In genomic region chrX:130228871-130229270, GRCh38 we compare ENCODE assay signal across 24 cellular contexts. TPM values are rescaled to one million over a fixed set of nuclear protein-coding genes. Genes with fewer than 3 reads are reported as not detected.
"Had no signal": no experiment of that assay in that cellular context is flagged by ENCODE, and none has a peak within 500 bp of the region (broad histone marks: within the 10 kb centered on the region; RNA-seq: fewer than 3 reads in every experiment).

No MANE protein-coding gene starts in this region.

- DNase-seq: cortex of kidney; effector memory CD8-positive, alpha-beta T cell; erythroblast; esophagus squamous epithelium; foreskin melanocyte; glutamatergic neuron; heart right ventricle; hippocampal formation; islet precursor cell; mesenchymal stem cell; mucosa of descending colon; naive thymus-derived CD4-positive, alpha-beta T cell; stimulated activated CD4-positive, alpha-beta T cell treated with anti-CD3 and anti-CD28 coated beads, Interleukin-4, amount 100 ng/mL, for 4 hours; stimulated activated naive CD8-positive, alpha-beta T cell treated with anti-CD3 and anti-CD28 coated beads, Interleukin-15, Interleukin-2, amounts not matched to agents 100 U/mL and 50 U/mL, for 24 hours; substantia nigra; upper lobe of left lung had no signal

- H3K9me3 ChIP-seq: esophagus squamous epithelium, heart right ventricle, mucosa of descending colon, prostate gland, right atrium auricular region, thoracic aorta, tibial nerve, upper lobe of left lung had no signal

- H3K27me3 ChIP-seq: esophagus squamous epithelium, heart right ventricle, neural progenitor cell, right atrium auricular region, tibial nerve, upper lobe of left lung had no signal

- H3K4me1 ChIP-seq: esophagus squamous epithelium, heart right ventricle, neural progenitor cell, prostate gland, right atrium auricular region, tibial nerve, upper lobe of left lung had no signal

- H3K36me3 ChIP-seq: prostate gland, thoracic aorta had no signal

- ATAC-seq: effector memory CD8-positive, alpha-beta T cell; heart right ventricle; left lobe of liver; mucosa of descending colon; naive thymus-derived CD4-positive, alpha-beta T cell; sciatic nerve; stimulated activated memory B cell treated with anti-CD40 and anti-IgM and Interleukin-4, amounts not matched to agents 10 μg/mL and 1 μg/mL and 100 μg/mL, for 72 hours; stimulated activated naive CD8-positive, alpha-beta T cell treated with anti-CD3 and anti-CD28 coated beads, Interleukin-15, Interleukin-2, amounts not matched to agents 100 U/mL and 50 U/mL, for 24 hours had no signal

- H3K4me3 ChIP-seq: esophagus squamous epithelium, heart right ventricle, mucosa of descending colon, neural progenitor cell, prostate gland, right atrium auricular region, thoracic aorta, tibial nerve, upper lobe of left lung had no signal

- H3K9ac ChIP-seq: neural progenitor cell had no signal

- H3K4me2 ChIP-seq: neural progenitor cell had no signal

- H3K27ac ChIP-seq: esophagus squamous epithelium, heart right ventricle, neural progenitor cell, prostate gland, right atrium auricular region, thoracic aorta, tibial nerve, upper lobe of left lung had no signal

- H2AFZ ChIP-seq: neural progenitor cell had no signal

RNA-seq across cellular contexts. Expression of gene RAB33A, which starts 57.1 kb away (rescaled TPM):
- total RNA-seq: sciatic nerve, thoracic aorta had no signal
